1 cellular context compared by ENCODE assay signal in genomic region chr2:111162718-111163331, GRCh38.
TF ChIP-seq lines count a peak whose summit lies in the region.

No MANE protein-coding gene starts in this region.

TF ChIP-seq in K562, 482 proteins besides CTCF, POLR2A, EP300 and RAD21 (continued from another document and continues in another):
- TF ChIP-seq ID3 (CRISPR knock-in tag; IDR thresholded peaks at IDR 0.05) (no peak), ID3 (tag; IDR thresholded peaks at IDR 0.05) (peak; percentile 82; the same call in 1 of the 2 replicates), ERF (CRISPR knock-in tag; IDR thresholded peaks at IDR 0.05) (no peak), ZNF311 (CRISPR knock-in tag; IDR thresholded peaks at IDR 0.05) (no peak), MAFK (IDR thresholded peaks at IDR 0.05; ENCODE audit: low read length) (peak; percentile 15; the same call in 1 of the 2 replicates), CBX8 (IDR thresholded peaks at IDR 0.05; ENCODE audit: borderline replicate concordance, extremely low read depth, low read depth, low read length, poor library complexity, severe bottlenecking) (no peak), ZNF24 (IDR thresholded peaks at IDR 0.05) (no peak), SNAPC5 (CRISPR knock-in tag; IDR thresholded peaks at IDR 0.05) (no peak), ETV6 (IDR thresholded peaks at IDR 0.05; ENCODE audit: borderline replicate concordance in 1 of 2, low read depth in 2 of 2, low read length in 1 of 2) (no peak), ETV6 (CRISPR knock-in tag; IDR thresholded peaks at IDR 0.05; ENCODE audit: borderline replicate concordance) (no peak), FOXJ3 (CRISPR knock-in tag; IDR thresholded peaks at IDR 0.05) (no peak), CXXC5 (CRISPR knock-in tag; IDR thresholded peaks at IDR 0.05) (peak; percentile 73), POLR2AphosphoS5 (IDR thresholded peaks at IDR 0.05; ENCODE audit: control insufficient read depth, insufficient read depth, low read depth, low read length) (peak; percentile 40; the same call in 1 of the 2 replicates), HMG20A (CRISPR knock-in tag; conservative IDR thresholded peaks at IDR 0.05) (peak; percentile 93; the same call in 1 of the 2 replicates), ZNF707 (CRISPR knock-in tag; conservative IDR thresholded peaks at IDR 0.05) (no peak), SLC30A9 (CRISPR knock-in tag; IDR thresholded peaks at IDR 0.05) (no peak), STAG1 (CRISPR knock-in tag; IDR thresholded peaks at IDR 0.05; ENCODE audit: borderline replicate concordance) (no peak), GTF2E2 (tag; IDR thresholded peaks at IDR 0.05) (no peak), SIX5 (IDR thresholded peaks at IDR 0.05; ENCODE audit: borderline replicate concordance in 1 of 2, insufficient read depth in 1 of 2, low read depth in 1 of 2, low read length in 2 of 2) (no peak), HCFC1 (IDR thresholded peaks at IDR 0.05; ENCODE audit: low read depth, low read length) (no peak), STAT5B (CRISPR knock-in tag; IDR thresholded peaks at IDR 0.05) (no peak), ZNF444 (CRISPR knock-in tag; IDR thresholded peaks at IDR 0.05) (no peak), USF1 (CRISPR knock-in tag; IDR thresholded peaks at IDR 0.05) (no peak), BMI1 (IDR thresholded peaks at IDR 0.05; ENCODE audit: low read length) (no peak), MCM2 (IDR thresholded peaks at IDR 0.05; ENCODE audit: low read depth) (no peak)
- TF ChIP-seq, protein P1, sequence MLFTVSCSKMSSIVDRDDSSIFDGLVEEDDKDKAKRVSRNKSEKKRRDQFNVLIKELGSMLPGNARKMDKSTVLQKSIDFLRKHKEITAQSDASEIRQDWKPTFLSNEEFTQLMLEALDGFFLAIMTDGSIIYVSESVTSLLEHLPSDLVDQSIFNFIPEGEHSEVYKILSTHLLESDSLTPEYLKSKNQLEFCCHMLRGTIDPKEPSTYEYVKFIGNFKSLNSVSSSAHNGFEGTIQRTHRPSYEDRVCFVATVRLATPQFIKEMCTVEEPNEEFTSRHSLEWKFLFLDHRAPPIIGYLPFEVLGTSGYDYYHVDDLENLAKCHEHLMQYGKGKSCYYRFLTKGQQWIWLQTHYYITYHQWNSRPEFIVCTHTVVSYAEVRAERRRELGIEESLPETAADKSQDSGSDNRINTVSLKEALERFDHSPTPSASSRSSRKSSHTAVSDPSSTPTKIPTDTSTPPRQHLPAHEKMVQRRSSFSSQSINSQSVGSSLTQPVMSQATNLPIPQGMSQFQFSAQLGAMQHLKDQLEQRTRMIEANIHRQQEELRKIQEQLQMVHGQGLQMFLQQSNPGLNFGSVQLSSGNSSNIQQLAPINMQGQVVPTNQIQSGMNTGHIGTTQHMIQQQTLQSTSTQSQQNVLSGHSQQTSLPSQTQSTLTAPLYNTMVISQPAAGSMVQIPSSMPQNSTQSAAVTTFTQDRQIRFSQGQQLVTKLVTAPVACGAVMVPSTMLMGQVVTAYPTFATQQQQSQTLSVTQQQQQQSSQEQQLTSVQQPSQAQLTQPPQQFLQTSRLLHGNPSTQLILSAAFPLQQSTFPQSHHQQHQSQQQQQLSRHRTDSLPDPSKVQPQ (CRISPR knock-in tag; IDR thresholded peaks at IDR 0.05; ENCODE audit: borderline replicate concordance) = no peak
- TF ChIP-seq, protein P2, sequence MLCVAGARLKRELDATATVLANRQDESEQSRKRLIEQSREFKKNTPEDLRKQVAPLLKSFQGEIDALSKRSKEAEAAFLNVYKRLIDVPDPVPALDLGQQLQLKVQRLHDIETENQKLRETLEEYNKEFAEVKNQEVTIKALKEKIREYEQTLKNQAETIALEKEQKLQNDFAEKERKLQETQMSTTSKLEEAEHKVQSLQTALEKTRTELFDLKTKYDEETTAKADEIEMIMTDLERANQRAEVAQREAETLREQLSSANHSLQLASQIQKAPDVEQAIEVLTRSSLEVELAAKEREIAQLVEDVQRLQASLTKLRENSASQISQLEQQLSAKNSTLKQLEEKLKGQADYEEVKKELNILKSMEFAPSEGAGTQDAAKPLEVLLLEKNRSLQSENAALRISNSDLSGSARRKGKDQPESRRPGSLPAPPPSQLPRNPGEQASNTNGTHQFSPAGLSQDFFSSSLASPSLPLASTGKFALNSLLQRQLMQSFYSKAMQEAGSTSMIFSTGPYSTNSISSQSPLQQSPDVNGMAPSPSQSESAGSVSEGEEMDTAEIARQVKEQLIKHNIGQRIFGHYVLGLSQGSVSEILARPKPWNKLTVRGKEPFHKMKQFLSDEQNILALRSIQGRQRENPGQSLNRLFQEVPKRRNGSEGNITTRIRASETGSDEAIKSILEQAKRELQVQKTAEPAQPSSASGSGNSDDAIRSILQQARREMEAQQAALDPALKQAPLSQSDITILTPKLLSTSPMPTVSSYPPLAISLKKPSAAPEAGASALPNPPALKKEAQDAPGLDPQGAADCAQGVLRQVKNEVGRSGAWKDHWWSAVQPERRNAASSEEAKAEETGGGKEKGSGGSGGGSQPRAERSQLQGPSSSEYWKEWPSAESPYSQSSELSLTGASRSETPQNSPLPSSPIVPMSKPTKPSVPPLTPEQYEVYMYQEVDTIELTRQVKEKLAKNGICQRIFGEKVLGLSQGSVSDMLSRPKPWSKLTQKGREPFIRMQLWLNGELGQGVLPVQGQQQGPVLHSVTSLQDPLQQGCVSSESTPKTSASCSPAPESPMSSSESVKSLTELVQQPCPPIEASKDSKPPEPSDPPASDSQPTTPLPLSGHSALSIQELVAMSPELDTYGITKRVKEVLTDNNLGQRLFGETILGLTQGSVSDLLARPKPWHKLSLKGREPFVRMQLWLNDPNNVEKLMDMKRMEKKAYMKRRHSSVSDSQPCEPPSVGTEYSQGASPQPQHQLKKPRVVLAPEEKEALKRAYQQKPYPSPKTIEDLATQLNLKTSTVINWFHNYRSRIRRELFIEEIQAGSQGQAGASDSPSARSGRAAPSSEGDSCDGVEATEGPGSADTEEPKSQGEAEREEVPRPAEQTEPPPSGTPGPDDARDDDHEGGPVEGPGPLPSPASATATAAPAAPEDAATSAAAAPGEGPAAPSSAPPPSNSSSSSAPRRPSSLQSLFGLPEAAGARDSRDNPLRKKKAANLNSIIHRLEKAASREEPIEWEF (CRISPR knock-in tag; IDR thresholded peaks at IDR 0.05) = no peak
- TF ChIP-seq, protein P3, sequence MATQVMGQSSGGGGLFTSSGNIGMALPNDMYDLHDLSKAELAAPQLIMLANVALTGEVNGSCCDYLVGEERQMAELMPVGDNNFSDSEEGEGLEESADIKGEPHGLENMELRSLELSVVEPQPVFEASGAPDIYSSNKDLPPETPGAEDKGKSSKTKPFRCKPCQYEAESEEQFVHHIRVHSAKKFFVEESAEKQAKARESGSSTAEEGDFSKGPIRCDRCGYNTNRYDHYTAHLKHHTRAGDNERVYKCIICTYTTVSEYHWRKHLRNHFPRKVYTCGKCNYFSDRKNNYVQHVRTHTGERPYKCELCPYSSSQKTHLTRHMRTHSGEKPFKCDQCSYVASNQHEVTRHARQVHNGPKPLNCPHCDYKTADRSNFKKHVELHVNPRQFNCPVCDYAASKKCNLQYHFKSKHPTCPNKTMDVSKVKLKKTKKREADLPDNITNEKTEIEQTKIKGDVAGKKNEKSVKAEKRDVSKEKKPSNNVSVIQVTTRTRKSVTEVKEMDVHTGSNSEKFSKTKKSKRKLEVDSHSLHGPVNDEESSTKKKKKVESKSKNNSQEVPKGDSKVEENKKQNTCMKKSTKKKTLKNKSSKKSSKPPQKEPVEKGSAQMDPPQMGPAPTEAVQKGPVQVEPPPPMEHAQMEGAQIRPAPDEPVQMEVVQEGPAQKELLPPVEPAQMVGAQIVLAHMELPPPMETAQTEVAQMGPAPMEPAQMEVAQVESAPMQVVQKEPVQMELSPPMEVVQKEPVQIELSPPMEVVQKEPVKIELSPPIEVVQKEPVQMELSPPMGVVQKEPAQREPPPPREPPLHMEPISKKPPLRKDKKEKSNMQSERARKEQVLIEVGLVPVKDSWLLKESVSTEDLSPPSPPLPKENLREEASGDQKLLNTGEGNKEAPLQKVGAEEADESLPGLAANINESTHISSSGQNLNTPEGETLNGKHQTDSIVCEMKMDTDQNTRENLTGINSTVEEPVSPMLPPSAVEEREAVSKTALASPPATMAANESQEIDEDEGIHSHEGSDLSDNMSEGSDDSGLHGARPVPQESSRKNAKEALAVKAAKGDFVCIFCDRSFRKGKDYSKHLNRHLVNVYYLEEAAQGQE (CRISPR knock-in tag; IDR thresholded peaks at IDR 0.05; ENCODE audit: low read depth) = no peak
- TF ChIP-seq, protein P4, sequence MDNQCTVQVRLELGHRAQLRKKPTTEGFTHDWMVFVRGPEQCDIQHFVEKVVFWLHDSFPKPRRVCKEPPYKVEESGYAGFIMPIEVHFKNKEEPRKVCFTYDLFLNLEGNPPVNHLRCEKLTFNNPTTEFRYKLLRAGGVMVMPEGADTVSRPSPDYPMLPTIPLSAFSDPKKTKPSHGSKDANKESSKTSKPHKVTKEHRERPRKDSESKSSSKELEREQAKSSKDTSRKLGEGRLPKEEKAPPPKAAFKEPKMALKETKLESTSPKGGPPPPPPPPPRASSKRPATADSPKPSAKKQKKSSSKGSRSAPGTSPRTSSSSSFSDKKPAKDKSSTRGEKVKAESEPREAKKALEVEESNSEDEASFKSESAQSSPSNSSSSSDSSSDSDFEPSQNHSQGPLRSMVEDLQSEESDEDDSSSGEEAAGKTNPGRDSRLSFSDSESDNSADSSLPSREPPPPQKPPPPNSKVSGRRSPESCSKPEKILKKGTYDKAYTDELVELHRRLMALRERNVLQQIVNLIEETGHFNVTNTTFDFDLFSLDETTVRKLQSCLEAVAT (IDR thresholded peaks at IDR 0.05) = peak in 1 of 2 experiments; percentile 70; a peak in 1 of 4 replicates
- TF ChIP-seq, protein P5, sequence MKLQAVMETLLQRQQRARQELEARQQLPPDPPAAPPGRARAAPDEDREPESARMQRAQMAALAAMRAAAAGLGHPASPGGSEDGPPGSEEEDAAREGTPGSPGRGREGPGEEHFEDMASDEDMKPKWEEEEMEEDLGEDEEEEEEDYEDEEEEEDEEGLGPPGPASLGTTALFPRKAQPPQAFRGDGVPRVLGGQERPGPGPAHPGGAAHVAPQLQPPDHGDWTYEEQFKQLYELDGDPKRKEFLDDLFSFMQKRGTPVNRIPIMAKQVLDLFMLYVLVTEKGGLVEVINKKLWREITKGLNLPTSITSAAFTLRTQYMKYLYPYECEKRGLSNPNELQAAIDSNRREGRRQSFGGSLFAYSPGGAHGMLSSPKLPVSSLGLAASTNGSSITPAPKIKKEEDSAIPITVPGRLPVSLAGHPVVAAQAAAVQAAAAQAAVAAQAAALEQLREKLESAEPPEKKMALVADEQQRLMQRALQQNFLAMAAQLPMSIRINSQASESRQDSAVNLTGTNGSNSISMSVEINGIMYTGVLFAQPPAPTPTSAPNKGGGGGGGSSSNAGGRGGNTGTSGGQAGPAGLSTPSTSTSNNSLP (IDR thresholded peaks at IDR 0.05; ENCODE audit: borderline replicate concordance, low read depth, low read length) = no peak
- TF ChIP-seq, protein P6, sequence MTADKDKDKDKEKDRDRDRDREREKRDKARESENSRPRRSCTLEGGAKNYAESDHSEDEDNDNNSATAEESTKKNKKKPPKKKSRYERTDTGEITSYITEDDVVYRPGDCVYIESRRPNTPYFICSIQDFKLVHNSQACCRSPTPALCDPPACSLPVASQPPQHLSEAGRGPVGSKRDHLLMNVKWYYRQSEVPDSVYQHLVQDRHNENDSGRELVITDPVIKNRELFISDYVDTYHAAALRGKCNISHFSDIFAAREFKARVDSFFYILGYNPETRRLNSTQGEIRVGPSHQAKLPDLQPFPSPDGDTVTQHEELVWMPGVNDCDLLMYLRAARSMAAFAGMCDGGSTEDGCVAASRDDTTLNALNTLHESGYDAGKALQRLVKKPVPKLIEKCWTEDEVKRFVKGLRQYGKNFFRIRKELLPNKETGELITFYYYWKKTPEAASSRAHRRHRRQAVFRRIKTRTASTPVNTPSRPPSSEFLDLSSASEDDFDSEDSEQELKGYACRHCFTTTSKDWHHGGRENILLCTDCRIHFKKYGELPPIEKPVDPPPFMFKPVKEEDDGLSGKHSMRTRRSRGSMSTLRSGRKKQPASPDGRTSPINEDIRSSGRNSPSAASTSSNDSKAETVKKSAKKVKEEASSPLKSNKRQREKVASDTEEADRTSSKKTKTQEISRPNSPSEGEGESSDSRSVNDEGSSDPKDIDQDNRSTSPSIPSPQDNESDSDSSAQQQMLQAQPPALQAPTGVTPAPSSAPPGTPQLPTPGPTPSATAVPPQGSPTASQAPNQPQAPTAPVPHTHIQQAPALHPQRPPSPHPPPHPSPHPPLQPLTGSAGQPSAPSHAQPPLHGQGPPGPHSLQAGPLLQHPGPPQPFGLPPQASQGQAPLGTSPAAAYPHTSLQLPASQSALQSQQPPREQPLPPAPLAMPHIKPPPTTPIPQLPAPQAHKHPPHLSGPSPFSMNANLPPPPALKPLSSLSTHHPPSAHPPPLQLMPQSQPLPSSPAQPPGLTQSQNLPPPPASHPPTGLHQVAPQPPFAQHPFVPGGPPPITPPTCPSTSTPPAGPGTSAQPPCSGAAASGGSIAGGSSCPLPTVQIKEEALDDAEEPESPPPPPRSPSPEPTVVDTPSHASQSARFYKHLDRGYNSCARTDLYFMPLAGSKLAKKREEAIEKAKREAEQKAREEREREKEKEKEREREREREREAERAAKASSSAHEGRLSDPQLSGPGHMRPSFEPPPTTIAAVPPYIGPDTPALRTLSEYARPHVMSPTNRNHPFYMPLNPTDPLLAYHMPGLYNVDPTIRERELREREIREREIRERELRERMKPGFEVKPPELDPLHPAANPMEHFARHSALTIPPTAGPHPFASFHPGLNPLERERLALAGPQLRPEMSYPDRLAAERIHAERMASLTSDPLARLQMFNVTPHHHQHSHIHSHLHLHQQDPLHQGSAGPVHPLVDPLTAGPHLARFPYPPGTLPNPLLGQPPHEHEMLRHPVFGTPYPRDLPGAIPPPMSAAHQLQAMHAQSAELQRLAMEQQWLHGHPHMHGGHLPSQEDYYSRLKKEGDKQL (CRISPR knock-in tag; IDR thresholded peaks at IDR 0.05; ENCODE audit: borderline replicate concordance) = no peak
- TF ChIP-seq, protein P7, sequence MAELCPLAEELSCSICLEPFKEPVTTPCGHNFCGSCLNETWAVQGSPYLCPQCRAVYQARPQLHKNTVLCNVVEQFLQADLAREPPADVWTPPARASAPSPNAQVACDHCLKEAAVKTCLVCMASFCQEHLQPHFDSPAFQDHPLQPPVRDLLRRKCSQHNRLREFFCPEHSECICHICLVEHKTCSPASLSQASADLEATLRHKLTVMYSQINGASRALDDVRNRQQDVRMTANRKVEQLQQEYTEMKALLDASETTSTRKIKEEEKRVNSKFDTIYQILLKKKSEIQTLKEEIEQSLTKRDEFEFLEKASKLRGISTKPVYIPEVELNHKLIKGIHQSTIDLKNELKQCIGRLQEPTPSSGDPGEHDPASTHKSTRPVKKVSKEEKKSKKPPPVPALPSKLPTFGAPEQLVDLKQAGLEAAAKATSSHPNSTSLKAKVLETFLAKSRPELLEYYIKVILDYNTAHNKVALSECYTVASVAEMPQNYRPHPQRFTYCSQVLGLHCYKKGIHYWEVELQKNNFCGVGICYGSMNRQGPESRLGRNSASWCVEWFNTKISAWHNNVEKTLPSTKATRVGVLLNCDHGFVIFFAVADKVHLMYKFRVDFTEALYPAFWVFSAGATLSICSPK (IDR thresholded peaks at IDR 0.05; ENCODE audit: borderline replicate concordance) = no peak
